1 cellular context compared by ENCODE assay signal in genomic region chr18:51068111-51068510, GRCh38.
TF ChIP-seq lines count a peak whose summit lies in the region.

No MANE protein-coding gene starts in this region.

TF ChIP-seq in HEK293T, 16 proteins besides CTCF, POLR2A, EP300 and RAD21 (continued from another document):
- TF ChIP-seq LEF1 (IDR thresholded peaks at IDR 0.05; ENCODE audit: borderline replicate concordance): no peak
- no peak for TF ChIP-seq BHLHE40 (IDR thresholded peaks at IDR 0.05; ENCODE audit: borderline replicate concordance)
- no peak for TF ChIP-seq SUZ12 (IDR thresholded peaks at IDR 0.05)
- no peak for TF ChIP-seq CTBP1 (IDR thresholded peaks at IDR 0.05; ENCODE audit: borderline replicate concordance)
